1 cellular context compared by ENCODE assay signal in the genomic region with DNA sequence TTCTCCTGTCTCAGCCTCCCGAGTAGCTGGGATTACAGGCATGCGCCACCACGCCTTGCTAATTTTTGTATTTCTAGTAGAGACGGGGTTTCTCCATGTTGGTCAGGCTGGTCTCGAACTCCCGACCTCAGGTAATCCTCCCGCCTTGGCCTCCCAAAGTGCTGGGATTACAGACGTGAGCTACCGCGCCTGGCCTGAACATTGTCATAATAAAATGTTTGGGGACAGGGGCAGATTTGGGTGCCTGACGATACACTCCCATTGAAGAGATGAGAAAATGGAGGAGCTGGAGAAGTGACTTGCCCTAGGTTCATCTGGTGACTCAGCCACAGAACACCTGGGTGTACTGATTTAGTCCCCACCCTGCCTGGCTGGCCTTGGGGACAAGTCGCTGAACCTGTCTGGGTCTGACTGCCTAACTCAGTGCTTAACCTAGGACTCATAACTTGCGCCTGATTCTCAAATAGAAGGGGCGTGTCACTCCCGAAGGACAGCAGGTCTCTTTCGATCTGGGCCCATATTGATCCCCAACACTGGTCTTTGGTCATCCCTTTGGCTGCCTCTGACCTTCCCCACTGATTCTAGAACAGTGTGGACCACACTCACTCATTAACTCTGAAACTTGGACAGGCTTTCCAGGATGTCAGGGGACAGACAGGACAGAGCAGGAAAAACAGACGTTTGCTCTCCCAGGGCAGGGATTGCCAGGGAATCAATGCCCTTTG.
TF ChIP-seq lines count a peak whose summit lies in the region.

No MANE protein-coding gene starts in this region.

TF ChIP-seq in GM12878, 131 proteins besides CTCF, POLR2A, EP300 and RAD21:
- TF ChIP-seq, protein P1, sequence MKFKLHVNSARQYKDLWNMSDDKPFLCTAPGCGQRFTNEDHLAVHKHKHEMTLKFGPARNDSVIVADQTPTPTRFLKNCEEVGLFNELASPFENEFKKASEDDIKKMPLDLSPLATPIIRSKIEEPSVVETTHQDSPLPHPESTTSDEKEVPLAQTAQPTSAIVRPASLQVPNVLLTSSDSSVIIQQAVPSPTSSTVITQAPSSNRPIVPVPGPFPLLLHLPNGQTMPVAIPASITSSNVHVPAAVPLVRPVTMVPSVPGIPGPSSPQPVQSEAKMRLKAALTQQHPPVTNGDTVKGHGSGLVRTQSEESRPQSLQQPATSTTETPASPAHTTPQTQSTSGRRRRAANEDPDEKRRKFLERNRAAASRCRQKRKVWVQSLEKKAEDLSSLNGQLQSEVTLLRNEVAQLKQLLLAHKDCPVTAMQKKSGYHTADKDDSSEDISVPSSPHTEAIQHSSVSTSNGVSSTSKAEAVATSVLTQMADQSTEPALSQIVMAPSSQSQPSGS (IDR thresholded peaks at IDR 0.05; ENCODE audit: low read length) = no peak
- TF ChIP-seq SUPT20H (IDR thresholded peaks at IDR 0.05; ENCODE audit: borderline replicate concordance, control insufficient read depth, low read depth, low read length) (no peak), BCL11A (IDR thresholded peaks at IDR 0.05; ENCODE audit: low read depth, low read length) (no peak)
- TF ChIP-seq, protein P2, sequence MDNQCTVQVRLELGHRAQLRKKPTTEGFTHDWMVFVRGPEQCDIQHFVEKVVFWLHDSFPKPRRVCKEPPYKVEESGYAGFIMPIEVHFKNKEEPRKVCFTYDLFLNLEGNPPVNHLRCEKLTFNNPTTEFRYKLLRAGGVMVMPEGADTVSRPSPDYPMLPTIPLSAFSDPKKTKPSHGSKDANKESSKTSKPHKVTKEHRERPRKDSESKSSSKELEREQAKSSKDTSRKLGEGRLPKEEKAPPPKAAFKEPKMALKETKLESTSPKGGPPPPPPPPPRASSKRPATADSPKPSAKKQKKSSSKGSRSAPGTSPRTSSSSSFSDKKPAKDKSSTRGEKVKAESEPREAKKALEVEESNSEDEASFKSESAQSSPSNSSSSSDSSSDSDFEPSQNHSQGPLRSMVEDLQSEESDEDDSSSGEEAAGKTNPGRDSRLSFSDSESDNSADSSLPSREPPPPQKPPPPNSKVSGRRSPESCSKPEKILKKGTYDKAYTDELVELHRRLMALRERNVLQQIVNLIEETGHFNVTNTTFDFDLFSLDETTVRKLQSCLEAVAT (IDR thresholded peaks at IDR 0.05) = peak; percentile 96
